In the genomic region with DNA sequence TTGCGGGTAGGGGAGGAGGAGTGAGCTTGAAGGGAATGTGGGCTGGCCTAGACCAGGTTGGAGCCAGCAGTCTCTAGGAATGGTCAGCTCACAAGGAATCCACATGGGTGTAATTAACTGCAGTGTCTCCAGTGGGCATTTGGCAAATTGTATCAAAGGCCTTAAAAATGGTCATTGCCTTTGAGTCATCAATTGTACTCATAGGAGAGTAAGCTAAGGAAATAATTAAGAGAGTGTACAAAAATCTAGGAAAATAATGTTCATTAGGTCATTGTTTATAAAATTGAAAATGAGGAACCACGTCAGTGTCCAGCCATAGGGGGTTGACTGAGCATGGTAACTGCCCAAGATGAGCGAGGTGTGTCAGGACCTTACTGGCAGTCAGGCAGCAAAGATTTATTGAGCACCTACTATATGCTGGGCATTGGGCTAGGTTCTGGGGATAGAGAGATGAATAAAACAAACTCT, we compare ENCODE assay signal across 16 cellular contexts. TPM values are rescaled to one million over a fixed set of nuclear protein-coding genes. Genes with fewer than 3 reads are reported as not detected.
DNase-seq lines count a peak whose midpoint lies in the region; ATAC-seq and TF ChIP-seq lines count a peak whose summit lies in the region.
"Had no signal": no experiment of that assay in that cellular context is flagged by ENCODE, and none has a peak within 500 bp of the region (broad histone marks: within the 10 kb centered on the region; RNA-seq: fewer than 3 reads in every experiment).

No MANE protein-coding gene starts in this region.

- peak; percentile 98 for DNase-seq in EH (ENCODE audit: low read depth)
- DNase-seq in RWPE2 (ENCODE audit: low spot score), result no peak
- DNase-seq in epidermal melanocyte (ENCODE audit: insufficient read length, low spot score), result peak; percentile 40
- DNase-seq in trophoblast cell, result peak; percentile 77 to 88
- DNase-seq in Peyer's patch, result no peak
- DNase-seq in NK-92 treated with Interleukin-12 subunit alpha and Interleukin-12 subunit beta, amount 100 ng/mL, for 24 hours (lab: John Stamatoyannopoulos, UW), result no peak
- DNase-seq in C1 segment of cervical spinal cord (lab: John Stamatoyannopoulos, UW), result no peak
- no peak for DNase-seq in effector memory CD4-positive, alpha-beta T cell
- DNase-seq: activated CD4-positive, alpha-beta memory T cell treated with anti-CD3 and anti-CD28 coated beads for 36 hours; KG1; mammary epithelial cell; NCI-H1694 treated with DMSO at 0.1 percent for 48 hours; NCI-H526; occipital lobe; testis had no signal

- no peak overlapping the region for H3K4me2 ChIP-seq in trophoblast cell (ENCODE audit: low read length)

- H3K23ac ChIP-seq in trophoblast cell (ENCODE audit: low read length), result no peak overlapping the region

- H2BK5ac ChIP-seq in trophoblast cell (ENCODE audit: low read depth, low read length, poor library complexity), result no peak overlapping the region

- H3K4me3 ChIP-seq in RWPE2 (ENCODE audit: severe bottlenecking), result no peak overlapping the region
- no peak overlapping the region for H3K4me3 ChIP-seq in trophoblast cell (ENCODE audit: low read depth, low read length)
- no peak overlapping the region for H3K4me3 ChIP-seq in Peyer's patch
- no peak overlapping the region for H3K4me3 ChIP-seq in effector memory CD4-positive, alpha-beta T cell (ENCODE audit: insufficient read depth, low read depth, low read length, poor library complexity, severe bottlenecking)
- H3K4me3 ChIP-seq: testis had no signal

- H4K91ac ChIP-seq in trophoblast cell (ENCODE audit: low read depth, low read length), result no peak overlapping the region

- TF ChIP-seq CTCF in RWPE2 (IDR thresholded peaks at IDR 0.05; ENCODE audit: poor library complexity, severe bottlenecking), result no peak
- no peak for TF ChIP-seq CTCF in Peyer's patch (IDR thresholded peaks at IDR 0.05)

- H4K12ac ChIP-seq in trophoblast cell (ENCODE audit: low read depth, low read length), result no peak overlapping the region

- no peak overlapping the region for H2AK5ac ChIP-seq in trophoblast cell (ENCODE audit: low read length)

- H2AFZ ChIP-seq in trophoblast cell (ENCODE audit: insufficient read depth, low read length, poor library complexity), result no peak overlapping the region

- H2BK12ac ChIP-seq in trophoblast cell (ENCODE audit: low read length), result no peak overlapping the region

- H3K4ac ChIP-seq in trophoblast cell (ENCODE audit: low read depth, low read length), result no peak overlapping the region

- ATAC-seq in RWPE2 (ENCODE audit: low read depth), result no peak
- ATAC-seq: Right ventricle myocardium inferior had no signal

- H3K36me3 ChIP-seq in RWPE2 (ENCODE audit: low read depth), result peaks cover 71% of the 10 kb centered on the region
- peaks cover 12 to 16% of the 10 kb centered on the region in 2 experiments for H3K36me3 ChIP-seq in trophoblast cell (ENCODE audit: control insufficient read depth in 1 of 2, insufficient read depth in 2 of 2, low read length in 2 of 2)
- peaks cover 0 to 39% (median 0%) of the 10 kb centered on the region in 3 donors for H3K36me3 ChIP-seq in Peyer's patch
- peaks cover 15% of the 10 kb centered on the region for H3K36me3 ChIP-seq in effector memory CD4-positive, alpha-beta T cell (ENCODE audit: control insufficient read depth, insufficient read depth, low read length)

- TF ChIP-seq POLR2A in Peyer's patch (IDR thresholded peaks at IDR 0.05), result no peak

- H3K79me2 ChIP-seq in trophoblast cell (ENCODE audit: control insufficient read depth, insufficient read depth, low read length, poor library complexity), result no peaks in the 10 kb centered on the region

- H3K18ac ChIP-seq in trophoblast cell (ENCODE audit: low read length), result no peak overlapping the region

- H3K27ac ChIP-seq in RWPE2 (ENCODE audit: poor library complexity, severe bottlenecking) (peak overlapping the region; percentile 83), trophoblast cell (ENCODE audit: low read depth, low read length) (no peak overlapping the region), Peyer's patch (no peak overlapping the region)
- H3K27ac ChIP-seq in effector memory CD4-positive, alpha-beta T cell (ENCODE audit: insufficient read depth, low read length, poor library complexity, severe bottlenecking), result no peak overlapping the region
- H3K27ac ChIP-seq: testis had no signal

- H3K14ac ChIP-seq in trophoblast cell (ENCODE audit: low read length), result no peak overlapping the region

- H3K27me3 ChIP-seq in RWPE2 (ENCODE audit: insufficient read depth, poor library complexity, severe bottlenecking) (no peaks in the 10 kb centered on the region), trophoblast cell (ENCODE audit: insufficient read depth, low read length) (no peaks in the 10 kb centered on the region), Peyer's patch (no peaks in the 10 kb centered on the region)
- no peaks in the 10 kb centered on the region for H3K27me3 ChIP-seq in effector memory CD4-positive, alpha-beta T cell (replicated peaks; ENCODE audit: control insufficient read depth, insufficient read depth, low read length, poor library complexity, severe bottlenecking)
- H3K27me3 ChIP-seq: testis had no signal

- WGBS in trophoblast cell (ENCODE audit: extremely low coverage, insufficient coverage, insufficient read length), result no CpG with 5 or more reads among the region's 3 CpGs

- no peak overlapping the region for H4K8ac ChIP-seq in trophoblast cell (ENCODE audit: low read depth, low read length)

- H2BK120ac ChIP-seq in trophoblast cell (ENCODE audit: insufficient read depth, low read length, poor library complexity), result no peak overlapping the region

- no peaks in the 10 kb centered on the region for H3K79me1 ChIP-seq in trophoblast cell (ENCODE audit: low read length)

- no peaks in the 10 kb centered on the region for H3K9me3 ChIP-seq in RWPE2 (ENCODE audit: severe bottlenecking)
- no peaks in the 10 kb centered on the region for H3K9me3 ChIP-seq in trophoblast cell (ENCODE audit: insufficient read depth, low read depth, low read length)
- H3K9me3 ChIP-seq in Peyer's patch, result no peaks in the 10 kb centered on the region
- H3K9me3 ChIP-seq in effector memory CD4-positive, alpha-beta T cell (ENCODE audit: control insufficient read depth, low read length), result no peaks in the 10 kb centered on the region
- H3K9me3 ChIP-seq: testis had no signal

- H3K4me1 ChIP-seq in RWPE2 (ENCODE audit: insufficient read depth, poor library complexity, severe bottlenecking), result peaks cover 20% of the 10 kb centered on the region
- no peaks in the 10 kb centered on the region for H3K4me1 ChIP-seq in trophoblast cell (ENCODE audit: control insufficient read depth in 1 of 2, insufficient read depth in 2 of 2, low read length in 2 of 2)
- no peaks in the 10 kb centered on the region for H3K4me1 ChIP-seq in Peyer's patch
- no peaks in the 10 kb centered on the region for H3K4me1 ChIP-seq in effector memory CD4-positive, alpha-beta T cell (ENCODE audit: control insufficient read depth, insufficient read depth, low read length, poor library complexity, severe bottlenecking)

- no peak overlapping the region for H3K9ac ChIP-seq in trophoblast cell (ENCODE audit: low read length)

RNA-seq across cellular contexts. Expression of a gene that starts 29.8 kb away (rescaled TPM):
- polyA plus RNA-seq in trophoblast cell (2013), result 61.9 and 63.3 TPM in 2 replicates
- total RNA-seq in Peyer's patch, result 10 to 100 TPM in 3 of 4 donors, 1 to 10 TPM in 1; 9.9 to 21.4 (median 15.3) TPM

RNA-seq across cellular contexts. Expression of a gene that starts 54.2 kb away (rescaled TPM):
- 246 and 249 TPM in 2 replicates for polyA plus RNA-seq in trophoblast cell (2013)
- total RNA-seq in Peyer's patch, result 100 to 1,000 TPM in 3 of 4 donors, 10 to 100 TPM in 1; 46.2 to 175 (median 110) TPM

Comparison
In these comparisons a context has a peak if more than half of its experiments do, and no peak if none do; other contexts are left out.
1. DNase-seq: peak in EH (single experiment), epidermal melanocyte (single experiment) and trophoblast cell (2 of 2); none in RWPE2 (single experiment), Peyer's patch (0 of 3), NK-92 treated with Interleukin-12 subunit alpha and Interleukin-12 subunit beta, amount 100 ng/mL, for 24 hours (single experiment), C1 segment of cervical spinal cord (0 of 14) and effector memory CD4-positive, alpha-beta T cell (0 of 3).